29 cellular contexts compared by ENCODE assay signal in genomic region chr2:217268978-217269377, GRCh38.
"Had no signal": no experiment of that assay in that cellular context is flagged by ENCODE, and none has a peak within 500 bp of the region (broad histone marks: within the 10 kb centered on the region; RNA-seq: fewer than 3 reads in every experiment).

No MANE protein-coding gene starts in this region.

- H3K36me3 Mint-ChIP-seq: natural killer cell treated with Interleukin-12 subunit alpha and Interleukin-12 subunit beta and Interleukin-15 and Interleukin-18, amount 100 ng/mL, for 72 hours; stimulated activated memory B cell treated with anti-CD40 and anti-IgM and Interleukin-4, amounts not matched to agents 10 μg/mL and 1 μg/mL and 100 μg/mL, for 72 hours had no signal

- ATAC-seq: naive thymus-derived CD8-positive, alpha-beta T cell; natural killer cell treated with Interleukin-12 subunit alpha and Interleukin-12 subunit beta and Interleukin-15 and Interleukin-18, amount 100 ng/mL, for 72 hours; pancreas; psoas muscle; right cardiac atrium; stimulated activated memory B cell treated with anti-CD40 and anti-IgM and Interleukin-4, amounts not matched to agents 10 μg/mL and 1 μg/mL and 100 μg/mL, for 72 hours; stimulated activated naive CD8-positive, alpha-beta T cell treated with anti-CD3 and anti-CD28 coated beads, Interleukin-15, amount 100 ng/mL, for 72 hours; stimulated activated naive CD8-positive, alpha-beta T cell treated with anti-CD3 and anti-CD28 coated beads, Interleukin-15, Interleukin-2, amounts not matched to agents 100 U/mL and 50 U/mL, for 24 hours; upper lobe of right lung had no signal

- H3K27me3 ChIP-seq: pancreas, suprapubic skin, testis, tibial artery, transverse colon, upper lobe of right lung, uterus had no signal

- DNase-seq: naive B cell; naive thymus-derived CD8-positive, alpha-beta T cell; nucleus accumbens; pancreas; posterior cingulate gyrus; psoas muscle; spleen; stimulated activated CD4-positive, alpha-beta T cell treated with anti-CD3 and anti-CD28 coated beads, Interleukin-12 subunit alpha, Interleukin-12 subunit beta, amount 100 ng/mL, for 4 hours; stimulated activated CD4-positive, alpha-beta T cell treated with anti-CD3 and anti-CD28 coated beads, Interleukin-1b, Interleukin-23, amount 100 ng/mL, for 48 hours; stimulated activated CD4-positive, alpha-beta T cell treated with anti-CD3 and anti-CD28 coated beads, Interleukin-4, amount 100 ng/mL, for 1 hour; stimulated activated CD4-positive, alpha-beta T cell treated with anti-CD3 and anti-CD28 coated beads, Interleukin-4, amount 100 ng/mL, for 4 hours; stimulated activated CD8-positive, alpha-beta memory T cell treated with anti-CD3 and anti-CD28 coated beads, Interleukin-4, amount 100 ng/mL, for 48 hours; stimulated activated naive CD4-positive, alpha-beta T cell; stimulated activated naive CD8-positive, alpha-beta T cell treated with anti-CD3 and anti-CD28 coated beads, Interleukin-15, amount 100 ng/mL, for 72 hours; stimulated activated naive CD8-positive, alpha-beta T cell treated with anti-CD3 and anti-CD28 coated beads, Interleukin-15, Interleukin-2, amounts not matched to agents 100 U/mL and 50 U/mL, for 24 hours; substantia nigra; testis; tibial artery; transverse colon; upper lobe of right lung; uterus had no signal

- H3K27ac Mint-ChIP-seq: naive B cell; natural killer cell treated with Interleukin-12 subunit alpha and Interleukin-12 subunit beta and Interleukin-15 and Interleukin-18, amount 100 ng/mL, for 72 hours; progenitor cell of endocrine pancreas; stimulated activated memory B cell treated with anti-CD40 and anti-IgM and Interleukin-4, amounts not matched to agents 10 μg/mL and 1 μg/mL and 100 μg/mL, for 72 hours had no signal

- FAIRE-seq: pancreas had no signal

- H3K4me2 ChIP-seq: smooth muscle cell had no signal

- H3K27ac ChIP-seq: neutrophil, pancreas, psoas muscle, spleen, suprapubic skin, testis, tibial artery, transverse colon, upper lobe of right lung, uterus had no signal

- H3K9me3 ChIP-seq: neutrophil, pancreas, suprapubic skin, testis, transverse colon, upper lobe of right lung, uterus had no signal

- H3K4me1 Mint-ChIP-seq: naive B cell; naive thymus-derived CD8-positive, alpha-beta T cell; stimulated activated memory B cell treated with anti-CD40 and anti-IgM and Interleukin-4, amounts not matched to agents 10 μg/mL and 1 μg/mL and 100 μg/mL, for 72 hours; stimulated activated naive CD8-positive, alpha-beta T cell treated with anti-CD3 and anti-CD28 coated beads, Interleukin-15, amount 100 ng/mL, for 72 hours had no signal

- H3K4me1 ChIP-seq: pancreas, spleen, transverse colon, upper lobe of right lung, uterus had no signal

- H3K36me3 ChIP-seq: neutrophil, pancreas, spleen, suprapubic skin, tibial artery, transverse colon, upper lobe of right lung, uterus had no signal

- H3K4me3 Mint-ChIP-seq: naive B cell; naive thymus-derived CD8-positive, alpha-beta T cell; natural killer cell treated with Interleukin-12 subunit alpha and Interleukin-12 subunit beta and Interleukin-15 and Interleukin-18, amount 100 ng/mL, for 72 hours; stimulated activated memory B cell treated with anti-CD40 and anti-IgM and Interleukin-4, amounts not matched to agents 10 μg/mL and 1 μg/mL and 100 μg/mL, for 72 hours; stimulated activated naive CD8-positive, alpha-beta T cell treated with anti-CD3 and anti-CD28 coated beads, Interleukin-15, amount 100 ng/mL, for 72 hours had no signal

- H3K9me3 Mint-ChIP-seq: stimulated activated naive CD8-positive, alpha-beta T cell treated with anti-CD3 and anti-CD28 coated beads, Interleukin-15, amount 100 ng/mL, for 72 hours had no signal

- H3K4me3 ChIP-seq: pancreas, psoas muscle, skin epidermis, smooth muscle cell, spleen, suprapubic skin, testis, tibial artery, transverse colon, upper lobe of right lung, uterus had no signal

- H3K27me3 Mint-ChIP-seq: progenitor cell of endocrine pancreas had no signal
